Comparison of ENCODE assay signal across 5 cellular contexts in the genomic region with DNA sequence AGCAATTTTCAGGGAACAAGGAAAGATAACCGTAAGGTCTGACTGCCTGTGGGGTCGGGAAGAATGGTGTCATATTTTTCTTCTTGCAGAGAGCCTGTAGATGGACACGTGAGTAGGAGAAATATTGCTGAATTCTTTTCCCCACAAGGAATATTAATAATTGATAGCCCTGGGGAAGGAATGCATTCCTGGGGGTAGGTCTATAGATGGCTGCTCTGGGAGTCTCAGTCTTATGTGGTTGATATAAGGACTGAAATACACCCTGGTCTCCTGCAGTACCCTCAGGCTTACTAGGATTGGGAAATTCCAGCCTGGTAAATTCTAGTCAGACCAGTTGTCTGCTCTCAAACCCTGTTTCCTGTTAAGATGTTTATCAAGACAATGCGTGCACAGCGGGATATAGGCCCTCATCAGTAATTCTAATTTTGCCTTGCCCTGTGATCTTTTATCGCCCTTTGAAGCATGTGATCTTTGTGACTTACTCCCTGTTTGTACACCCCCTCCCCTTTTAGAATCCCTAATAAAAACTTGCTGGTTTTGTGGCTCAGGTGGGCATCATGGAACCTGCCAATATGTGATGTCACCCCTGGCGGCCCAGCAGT. TPM values are rescaled to one million over a fixed set of nuclear protein-coding genes. Genes with fewer than 3 reads are reported as not detected.
"Had no signal": no experiment of that assay in that cellular context is flagged by ENCODE, and none has a peak within 500 bp of the region (broad histone marks: within the 10 kb centered on the region; RNA-seq: fewer than 3 reads in every experiment).

No MANE protein-coding gene starts in this region.

RNA-seq across cellular contexts. Expression of gene FCGR3A, which starts 12.4 kb away (rescaled TPM):
- total RNA-seq: HT-29, NCI-H460, PC-9, RPMI7951, SJCRH30 had no signal

RNA-seq across cellular contexts. Expression of gene FCGR2A, which starts 31.9 kb away (rescaled TPM):
- total RNA-seq: HT-29 had no signal
